22 cellular contexts compared by ENCODE assay signal in genomic region chr1:203036135-203036534, GRCh38. TPM values are rescaled to one million over a fixed set of nuclear protein-coding genes. Genes with fewer than 3 reads are reported as not detected.
DNase-seq lines count a peak whose midpoint lies in the region; ATAC-seq and TF ChIP-seq lines count a peak whose summit lies in the region.
"Had no signal": no experiment of that assay in that cellular context is flagged by ENCODE, and none has a peak within 500 bp of the region (broad histone marks: within the 10 kb centered on the region; RNA-seq: fewer than 3 reads in every experiment).

No MANE protein-coding gene starts in this region.

- peak overlapping the region in 7 of 11 experiments; percentile 35 to 89 (median 78); a peak in 14 of 22 replicates for H3K27ac ChIP-seq in BLaER1 treated with 17β-estradiol and CSF1 and Interleukin-3, amounts not matched to agents 10 nM and 100 nM
- H3K27ac ChIP-seq in HEK293 (ENCODE audit: extremely low read depth, low read depth, low read length) (no peak overlapping the region), coronary artery (no peak overlapping the region), SJCRH30 (no peak overlapping the region)
- H3K27ac ChIP-seq: GM23248, tibial nerve had no signal

- ATAC-seq in omental fat pad (ENCODE audit: low FRiP score) (no peak), GM21576 (IDR thresholded peaks at IDR 0.05; ENCODE audit: unreplicated experiment) (no peak)

- peaks cover 0 to 82% (median 0%) of the 10 kb centered on the region in 11 experiments; a peak in 8 of 22 replicates for H4K20me1 ChIP-seq in BLaER1 treated with 17β-estradiol and CSF1 and Interleukin-3, amounts not matched to agents 10 nM and 100 nM

- POLR2A ChIA-PET in HEK293 (lab: Yijun Ruan, JAX), result interaction anchor here (1.3 kb wide), 1 partner anchor 29 kb away, joined by 5 read pairs; the partner anchor contains the start of gene TMEM183A

- no peak for TF ChIP-seq CTCF in HEK293 (tag by site-specific recombination; IDR thresholded peaks at IDR 0.05)
- TF ChIP-seq CTCF in coronary artery (IDR thresholded peaks at IDR 0.05), result no peak
- TF ChIP-seq CTCF in omental fat pad (IDR thresholded peaks at IDR 0.05), result no peak

- no peaks in the 10 kb centered on the region for H3K9me3 ChIP-seq in BLaER1 treated with 17β-estradiol and CSF1 and Interleukin-3, amounts not matched to agents 10 nM and 100 nM (replicated peaks in 1 of 11)
- H3K9me3 ChIP-seq in HEK293 (ENCODE audit: control insufficient read depth, insufficient read depth, low read depth, low read length) (no peaks in the 10 kb centered on the region), SJCRH30 (replicated peaks) (no peaks in the 10 kb centered on the region)
- H3K9me3 ChIP-seq: tibial nerve had no signal

- CTCF ChIA-PET in HEK293 (lab: Yijun Ruan, JAX), result interaction anchor here (0.6 to 23.3 kb wide), 9 partner anchors 8 to 231 kb away, joined by 3 to 526 read pairs (median 5); no protein-coding TSS in a partner anchor

- DNase-seq in coronary artery (ENCODE audit: low spot score), result peak; percentile 57
- peak; percentile 4 for DNase-seq in omental fat pad (ENCODE audit: low spot score)
- no peak for DNase-seq in amniotic stem cell (lab: John Stamatoyannopoulos, UW)
- DNase-seq in stimulated activated CD4-positive, alpha-beta T cell treated with anti-CD3 and anti-CD28 coated beads, Interleukin-2, amount 100 ng/mL, for 24 hours, result no peak
- no peak for DNase-seq in SJCRH30
- DNase-seq: activated CD4-positive, alpha-beta T cell treated with anti-CD3 and anti-CD28 coated beads, Interleukin-2, amount 50 U/mL, for 4 hours; activated gamma-delta T cell; GM23248; hippocampal formation; mesenchymal stem cell; NCI-H1105; NCI-H526; SHP77 treated with DMSO at 0.1 percent for 48 hours; stimulated activated naive CD4-positive, alpha-beta T cell treated with Interleukin-2 at 50 U/mL for 16 hours had no signal

- H3K4me1 ChIP-seq in BLaER1 treated with 17β-estradiol and CSF1 and Interleukin-3, amounts not matched to agents 10 nM and 100 nM, result peaks cover 65 to 100% (median 98%) of the 10 kb centered on the region in 10 experiments
- no peaks in the 10 kb centered on the region; the same call in 1 of the 2 replicates for H3K4me1 ChIP-seq in HEK293 (ENCODE audit: control insufficient read depth, insufficient read depth, low read length)
- H3K4me1 ChIP-seq in SJCRH30, result peaks cover 53% of the 10 kb centered on the region

- no peaks in the 10 kb centered on the region for H3K27me3 ChIP-seq in BLaER1 treated with 17β-estradiol and CSF1 and Interleukin-3, amounts not matched to agents 10 nM and 100 nM
- no peaks in the 10 kb centered on the region for H3K27me3 ChIP-seq in SJCRH30
- H3K27me3 ChIP-seq: tibial nerve had no signal

- peaks cover 0 to 7% (median 0%) of the 10 kb centered on the region in 11 experiments; a peak in 3 of 22 replicates for H3K36me3 ChIP-seq in BLaER1 treated with 17β-estradiol and CSF1 and Interleukin-3, amounts not matched to agents 10 nM and 100 nM
- no peaks in the 10 kb centered on the region for H3K36me3 ChIP-seq in HEK293 (ENCODE audit: control insufficient read depth in 2 of 2, insufficient read depth in 1 of 2, low read length in 2 of 2)
- H3K36me3 ChIP-seq in SJCRH30, result no peaks in the 10 kb centered on the region
- H3K36me3 ChIP-seq: tibial nerve had no signal

- H3K4me2 ChIP-seq in BLaER1 treated with 17β-estradiol and CSF1 and Interleukin-3, amounts not matched to agents 10 nM and 100 nM, result peak overlapping the region; percentile 79 to 100 (median 89)

- peak overlapping the region in 7 of 11 experiments; percentile 11 to 79 (median 66); a peak in 13 of 22 replicates for H3K9ac ChIP-seq in BLaER1 treated with 17β-estradiol and CSF1 and Interleukin-3, amounts not matched to agents 10 nM and 100 nM
- H3K9ac ChIP-seq: GM23248 had no signal

- no peak overlapping the region for H3K4me3 ChIP-seq in BLaER1 treated with 17β-estradiol and CSF1 and Interleukin-3, amounts not matched to agents 10 nM and 100 nM
- H3K4me3 ChIP-seq in HEK293 (ENCODE audit: low read depth, low read length), result no peak overlapping the region
- H3K4me3 ChIP-seq in coronary artery, result no peak overlapping the region
- H3K4me3 ChIP-seq in SJCRH30, result no peak overlapping the region
- H3K4me3 ChIP-seq: GM23248, tibial nerve had no signal

TF ChIP-seq in HEK293, 187 proteins besides CTCF, POLR2A, EP300 and RAD21:
- peak; percentile 27 for TF ChIP-seq ZBTB20 (tag by site-specific recombination; IDR thresholded peaks at IDR 0.05)
- peak; percentile 27; the same call in 1 of the 2 replicates for TF ChIP-seq SCRT2 (tag by site-specific recombination; IDR thresholded peaks at IDR 0.05)
- TF ChIP-seq ZNF610 (tag by site-specific recombination; IDR thresholded peaks at IDR 0.05; ENCODE audit: borderline replicate concordance), result no peak
TF ChIP-seq in HEK293: peak in this region for 2.

RNA-seq across cellular contexts. Expression of gene PPFIA4, which starts 9.8 kb away (rescaled TPM):
- total RNA-seq in omental fat pad, result 1 to 10 TPM in 2 of 4 donors, under 1 TPM in 1, not detected in 1; 0.72 to 1.4 (median 1.2) TPM
- total RNA-seq in SJCRH30 (2014; rRNA removed; shearing (Covaris generic)), result 13.9 and 21.5 TPM in 2 replicates

RNA-seq across cellular contexts. Expression of gene TMEM183A, which starts 29.0 kb away (rescaled TPM):
- total RNA-seq in omental fat pad, result 10 to 100 TPM; 69.2 to 75.8 (median 72.8) TPM
- 110 and 121 TPM in 2 replicates for total RNA-seq in SJCRH30 (2014; rRNA removed; shearing (Covaris generic))

RNA-seq across cellular contexts. Expression of gene MYOG, which starts 49.7 kb away (rescaled TPM):
- not detected for total RNA-seq in omental fat pad
- 525 and 538 TPM in 2 replicates for total RNA-seq in SJCRH30 (2014; rRNA removed; shearing (Covaris generic))
- total RNA-seq: chondrocyte; GM23248; kidney epithelial cell; neural crest cell; T-helper 1 cell treated with Interleukin-12 subunit alpha and Interleukin-12 subunit beta and Interleukin-4 antibody, amounts not matched to agents 30 ng/mL and 1 ng/mL, for 36 hours; tibial nerve had no signal

Comparison
In these comparisons a context has a peak if more than half of its experiments do, and no peak if none do; other contexts are left out.
1. H3K27ac ChIP-seq: peak in BLaER1 treated with 17β-estradiol and CSF1 and Interleukin-3, amounts not matched to agents 10 nM and 100 nM (7 of 11); none in HEK293 (single experiment), coronary artery (0 of 2) and SJCRH30 (single experiment).
2. DNase-seq: peak in coronary artery (single experiment) and omental fat pad (single experiment); none in amniotic stem cell (single experiment), stimulated activated CD4-positive, alpha-beta T cell treated with anti-CD3 and anti-CD28 coated beads, Interleukin-2, amount 100 ng/mL, for 24 hours (0 of 2) and SJCRH30 (0 of 2).
3. RNA of gene MYOG, which starts 49.7 kb away (total RNA-seq): 525 to 538 TPM in SJCRH30; not detected in omental fat pad; every median in the first group is over 100 times any median in the second.